ENCODE assay signal across 2 cellular contexts in genomic region chr3:24479816-24480215, GRCh38.
TF ChIP-seq lines count a peak whose summit lies in the region.

No MANE protein-coding gene starts in this region.

TF ChIP-seq in HEK293, 187 proteins besides CTCF, POLR2A, EP300 and RAD21 (continues in another document):
- TF ChIP-seq MEIS1 (CRISPR knock-in tag; IDR thresholded peaks at IDR 0.05; ENCODE audit: borderline replicate concordance) (no peak), ATF2 (tag by site-specific recombination; IDR thresholded peaks at IDR 0.05; ENCODE audit: low read depth) (no peak), ZNF658 (tag by site-specific recombination; IDR thresholded peaks at IDR 0.05) (no peak), ZSCAN5A (tag by site-specific recombination; IDR thresholded peaks at IDR 0.05) (no peak), ZNF48 (tag by site-specific recombination; IDR thresholded peaks at IDR 0.05) (no peak), ZNF398 (tag by site-specific recombination; IDR thresholded peaks at IDR 0.05) (no peak), ZNF768 (tag by site-specific recombination; IDR thresholded peaks at IDR 0.05) (no peak), ZSCAN16 (tag by site-specific recombination; IDR thresholded peaks at IDR 0.05) (no peak), ZNF26 (tag by site-specific recombination; IDR thresholded peaks at IDR 0.05) (no peak), ZNF280C (tag by site-specific recombination; IDR thresholded peaks at IDR 0.05) (no peak), ZNF561 (tag by site-specific recombination; IDR thresholded peaks at IDR 0.05; ENCODE audit: borderline replicate concordance) (no peak), ZNF211 (tag by site-specific recombination; IDR thresholded peaks at IDR 0.05; ENCODE audit: low read depth) (no peak), ZNF169 (tag by site-specific recombination; IDR thresholded peaks at IDR 0.05) (no peak)

TF ChIP-seq in H1, 55 proteins besides CTCF, POLR2A, EP300 and RAD21:
- TF ChIP-seq CEBPB (IDR thresholded peaks at IDR 0.05; ENCODE audit: low read depth, low read length) = no peak
- no peak for TF ChIP-seq SAP30 (IDR thresholded peaks at IDR 0.05; ENCODE audit: insufficient read depth, insufficient replicate concordance, low read length)
- TF ChIP-seq EZH2 (IDR thresholded peaks at IDR 0.05; ENCODE audit: low read depth, low read length, severe bottlenecking) = no peak
- no peak for TF ChIP-seq PHF8 (conservative IDR thresholded peaks at IDR 0.05; ENCODE audit: low read depth, low read length)
- TF ChIP-seq HDAC6 (IDR thresholded peaks at IDR 0.05; ENCODE audit: low read depth, low read length) = no peak
- no peak for TF ChIP-seq KDM5A (IDR thresholded peaks at IDR 0.05; ENCODE audit: low read length)
- no peak for TF ChIP-seq SIRT6 (IDR thresholded peaks at IDR 0.05; ENCODE audit: low read length)
- no peak for TF ChIP-seq ASH2L (IDR thresholded peaks at IDR 0.05; ENCODE audit: low read length)
- no peak for TF ChIP-seq HDAC2 (IDR thresholded peaks at IDR 0.05; ENCODE audit: borderline replicate concordance in 1 of 2, low read depth in 2 of 2, low read length in 2 of 2)
- TF ChIP-seq SP1 (IDR thresholded peaks at IDR 0.05; ENCODE audit: low read depth, low read length) = no peak
